14 cellular contexts compared by ENCODE assay signal in genomic region chr5:143527808-143528207, GRCh38.
DNase-seq lines count a peak whose midpoint lies in the region; ATAC-seq, FAIRE-seq and TF ChIP-seq lines count a peak whose summit lies in the region.
"Had no signal": no experiment of that assay in that cellular context is flagged by ENCODE, and none has a peak within 500 bp of the region (broad histone marks: within the 10 kb centered on the region; RNA-seq: fewer than 3 reads in every experiment).

No MANE protein-coding gene starts in this region.

- CTCF ChIA-PET in SK-N-SH (lab: Yijun Ruan, JAX), result no interaction called here

- H3K79me2 ChIP-seq in SK-N-SH (ENCODE audit: insufficient read depth) (no peaks in the 10 kb centered on the region), keratinocyte (ENCODE audit: control insufficient read depth, insufficient read depth, low read length) (no peaks in the 10 kb centered on the region)

- H3K36me3 ChIP-seq in SK-N-SH (replicated peaks in 1 of 2; ENCODE audit: control insufficient read depth in 1 of 2, insufficient read depth in 2 of 2, low read length in 1 of 2) (no peaks in the 10 kb centered on the region), keratinocyte (ENCODE audit: control insufficient read depth in 2 of 2, extremely low read depth in 1 of 2, insufficient read depth in 2 of 2, low read length in 2 of 2) (no peaks in the 10 kb centered on the region)

- no peak overlapping the region for H3K4me3 Mint-ChIP-seq in T-helper 17 cell
- H3K4me3 Mint-ChIP-seq: activated T-cell treated with anti-CD3 and anti-CD28 coated beads, Interleukin-2, amount 50 U/mL, for 4 hours; brain; nephron had no signal

- ATAC-seq in GM18499 (IDR thresholded peaks at IDR 0.05; ENCODE audit: insufficient read depth, unreplicated experiment), result peak; percentile 80
- peak; percentile 92 for ATAC-seq in HG02884 (IDR thresholded peaks at IDR 0.05; ENCODE audit: unreplicated experiment)
- no peak for ATAC-seq in T-helper 17 cell
- no peak for ATAC-seq in HG02840 (IDR thresholded peaks at IDR 0.05; ENCODE audit: low FRiP score, unreplicated experiment)
- ATAC-seq: activated T-cell treated with anti-CD3 and anti-CD28 coated beads, Interleukin-2, amount 50 U/mL, for 4 hours; sciatic nerve had no signal

- H3K27me3 ChIP-seq in SK-N-SH (ENCODE audit: insufficient read depth) (no peaks in the 10 kb centered on the region), keratinocyte (ENCODE audit: control insufficient read depth, extremely low read depth, insufficient read depth, low read length) (no peaks in the 10 kb centered on the region)

- H3K9me1 ChIP-seq in keratinocyte (ENCODE audit: control insufficient read depth, extremely low read depth, insufficient read depth, low read length), result no peaks in the 10 kb centered on the region

- no peak overlapping the region for H3K4me3 ChIP-seq in SK-N-SH (ENCODE audit: low read depth in 2 of 2, low read length in 1 of 2)
- no peak overlapping the region for H3K4me3 ChIP-seq in keratinocyte (ENCODE audit: control insufficient read depth in 2 of 3, extremely low read depth in 1 of 3, insufficient read depth in 2 of 3, low read depth in 1 of 3, low read length in 3 of 3)

- peaks cover 8% of the 10 kb centered on the region for H3K27me3 Mint-ChIP-seq in T-helper 17 cell

- TF ChIP-seq EP300 in SK-N-SH (IDR thresholded peaks at IDR 0.05; ENCODE audit: borderline replicate concordance in 1 of 2, low read depth in 1 of 2, low read length in 1 of 2), result no peak

- no peak overlapping the region for H3K27ac Mint-ChIP-seq in T-helper 17 cell
- H3K27ac Mint-ChIP-seq: brain, nephron had no signal

- H3K9me2 ChIP-seq in SK-N-SH, result no peaks in the 10 kb centered on the region

- TF ChIP-seq RAD21 in SK-N-SH (IDR thresholded peaks at IDR 0.05; ENCODE audit: low read length), result no peak

- H2AFZ ChIP-seq in SK-N-SH (ENCODE audit: low read depth) (no peak overlapping the region), keratinocyte (ENCODE audit: control insufficient read depth, low read length) (no peak overlapping the region)

- H3K4me2 ChIP-seq in SK-N-SH (no peak overlapping the region), keratinocyte (ENCODE audit: control insufficient read depth, extremely low read depth, insufficient read depth, low read depth, low read length) (no peak overlapping the region)

- H4K20me1 ChIP-seq in SK-N-SH (ENCODE audit: insufficient read depth), result no peaks in the 10 kb centered on the region
- no peaks in the 10 kb centered on the region for H4K20me1 ChIP-seq in keratinocyte (ENCODE audit: control insufficient read depth, extremely low read depth, insufficient read depth, low read length)

- no peaks in the 10 kb centered on the region for H3K4me1 Mint-ChIP-seq in T-helper 17 cell
- H3K4me1 Mint-ChIP-seq: nephron had no signal

- TF ChIP-seq CTCF in SK-N-SH (IDR thresholded peaks at IDR 0.05) (no peak), keratinocyte (optimal IDR thresholded peaks at IDR 0.05 in 1 of 3, IDR thresholded peaks at IDR 0.05 in 1 of 3, conservative IDR thresholded peaks at IDR 0.05 in 1 of 3; ENCODE audit: extremely low read depth in 1 of 3, insufficient read depth in 2 of 3, low read length in 3 of 3) (no peak)

- no peaks in the 10 kb centered on the region for H3K4me1 ChIP-seq in SK-N-SH (ENCODE audit: control insufficient read depth in 1 of 2, insufficient read depth in 2 of 2, low read depth in 1 of 2, low read length in 1 of 2)
- H3K4me1 ChIP-seq in keratinocyte (ENCODE audit: control insufficient read depth, extremely low read depth, insufficient read depth, low read length), result no peaks in the 10 kb centered on the region

- dilution Hi-C loops in keratinocyte (cut with MboI; ENCODE audit: extremely low pct_ligation_motif_present, low sequenced_read_pairs), result no loop called here

- H3K27ac ChIP-seq in SK-N-SH (ENCODE audit: low read depth in 2 of 2, low read length in 1 of 2) (no peak overlapping the region), keratinocyte (ENCODE audit: control insufficient read depth, insufficient read depth, low read length) (no peak overlapping the region)

- H3K36me3 Mint-ChIP-seq in T-helper 17 cell (ENCODE audit: low read depth), result no peaks in the 10 kb centered on the region
- H3K36me3 Mint-ChIP-seq: brain had no signal

- no peak for DNase-seq in SK-N-SH
- no peak for DNase-seq in keratinocyte (ENCODE audit: low read depth, low spot score)
- no peak for DNase-seq in T-helper 17 cell
- no peak for DNase-seq in NCI-H2029 treated with DMSO at 0.1 percent for 48 hours (lab: John Stamatoyannopoulos, UW)
- no peak for DNase-seq in iPS-NIHi7 (ENCODE audit: extremely low spot score)
- DNase-seq: activated T-cell treated with anti-CD3 and anti-CD28 coated beads, Interleukin-2, amount 50 U/mL, for 4 hours; Karpas-422; NCI-H2171 treated with DMSO at 0.1 percent for 48 hours had no signal

- H3K9ac ChIP-seq in SK-N-SH, result no peak overlapping the region
- no peak overlapping the region for H3K9ac ChIP-seq in keratinocyte (ENCODE audit: control insufficient read depth, extremely low read depth, insufficient read depth, low read length)

- H3K9me3 ChIP-seq in SK-N-SH (no peaks in the 10 kb centered on the region), keratinocyte (ENCODE audit: control insufficient read depth, low read depth, low read length) (no peaks in the 10 kb centered on the region), T-helper 17 cell (ENCODE audit: control insufficient read depth, low read length, poor library complexity, severe bottlenecking) (no peaks in the 10 kb centered on the region)

- H3F3A ChIP-seq in SK-N-SH (replicated peaks; ENCODE audit: insufficient read depth), result no peaks in the 10 kb centered on the region

- 97% methylated on average over 4 of the region's 4 CpGs for WGBS in SK-N-SH (ENCODE audit: low lambda C conversion rate)

- POLR2A ChIA-PET in SK-N-SH (lab: Yijun Ruan, JAX), result no interaction called here

- FAIRE-seq in keratinocyte (lab: Jason Lieb, UNC), result peak; percentile 53

TF ChIP-seq in SK-N-SH, 30 proteins besides CTCF, POLR2A, EP300 and RAD21:
- TF ChIP-seq NRF1 (IDR thresholded peaks at IDR 0.05; ENCODE audit: low read depth, low read length), result no peak
- TF ChIP-seq GATA2 (CRISPR knock-in tag; IDR thresholded peaks at IDR 0.05), result no peak
- TF ChIP-seq TCF12 (IDR thresholded peaks at IDR 0.05), result 0 out of 2 replicates have a peak, but pooled peaks have one; percentile 18
- no peak for TF ChIP-seq MEF2A (IDR thresholded peaks at IDR 0.05; ENCODE audit: borderline replicate concordance, low read depth)
- no peak for TF ChIP-seq RFX5 (IDR thresholded peaks at IDR 0.05; ENCODE audit: low read length)
- no peak for TF ChIP-seq SMC3 (IDR thresholded peaks at IDR 0.05; ENCODE audit: low read depth, low read length)
- no peak for TF ChIP-seq RXRA (IDR thresholded peaks at IDR 0.05; ENCODE audit: borderline replicate concordance, low read depth)
- no peak for TF ChIP-seq FOXM1 (IDR thresholded peaks at IDR 0.05; ENCODE audit: low read depth)
- no peak for TF ChIP-seq EZH2phosphoT487 (IDR thresholded peaks at IDR 0.05; ENCODE audit: borderline replicate concordance, low read depth)
- peak; percentile 48; the same call in 1 of the 2 replicates for TF ChIP-seq FOSL2 (IDR thresholded peaks at IDR 0.05; ENCODE audit: borderline replicate concordance, low read depth)
- no peak for TF ChIP-seq IRF3 (IDR thresholded peaks at IDR 0.05; ENCODE audit: low read depth, low read length)
- TF ChIP-seq JUND (IDR thresholded peaks at IDR 0.05), result peak; percentile 33; the same call in 1 of the 2 replicates
- TF ChIP-seq GABPA (IDR thresholded peaks at IDR 0.05; ENCODE audit: low read depth), result no peak
- TF ChIP-seq TEAD4 (IDR thresholded peaks at IDR 0.05; ENCODE audit: borderline replicate concordance, insufficient read depth), result no peak
- TF ChIP-seq ZBTB33 (IDR thresholded peaks at IDR 0.05; ENCODE audit: borderline replicate concordance, low read depth), result no peak
- TF ChIP-seq ELF1 (IDR thresholded peaks at IDR 0.05), result no peak
- TF ChIP-seq, protein P1, sequence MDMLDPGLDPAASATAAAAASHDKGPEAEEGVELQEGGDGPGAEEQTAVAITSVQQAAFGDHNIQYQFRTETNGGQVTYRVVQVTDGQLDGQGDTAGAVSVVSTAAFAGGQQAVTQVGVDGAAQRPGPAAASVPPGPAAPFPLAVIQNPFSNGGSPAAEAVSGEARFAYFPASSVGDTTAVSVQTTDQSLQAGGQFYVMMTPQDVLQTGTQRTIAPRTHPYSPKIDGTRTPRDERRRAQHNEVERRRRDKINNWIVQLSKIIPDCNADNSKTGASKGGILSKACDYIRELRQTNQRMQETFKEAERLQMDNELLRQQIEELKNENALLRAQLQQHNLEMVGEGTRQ (IDR thresholded peaks at IDR 0.05; ENCODE audit: borderline replicate concordance, low read depth, low read length), result no peak

Comparison
In these comparisons a context has a peak if more than half of its experiments do, and no peak if none do; other contexts are left out.
1. ATAC-seq: peak in GM18499 (single experiment) and HG02884 (single experiment); none in T-helper 17 cell (single experiment) and HG02840 (single experiment).